Comparison of ENCODE assay signal across 1 cellular context in the genomic region with DNA sequence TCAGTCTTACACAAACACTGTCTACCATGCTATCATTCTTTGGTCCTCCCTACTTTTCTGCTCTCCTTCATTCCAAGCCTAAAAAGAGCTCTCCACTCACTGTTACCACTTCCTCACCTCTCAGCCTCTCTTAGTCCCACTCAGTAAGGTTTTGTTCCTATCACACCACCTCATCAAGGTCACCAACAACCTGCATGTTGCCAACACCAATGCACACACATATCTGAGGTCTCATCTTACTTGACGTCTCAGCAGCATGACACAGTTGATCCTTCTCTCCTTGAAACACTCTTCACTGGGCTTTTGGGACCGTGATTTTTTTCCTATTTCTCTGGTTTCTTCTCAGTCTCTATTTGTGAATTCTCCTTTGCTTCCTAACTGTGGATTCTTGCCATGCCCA.
TF ChIP-seq lines count a peak whose summit lies in the region.

No MANE protein-coding gene starts in this region.

TF ChIP-seq in IMR-90, 13 proteins besides CTCF, POLR2A, EP300 and RAD21:
- no peak for TF ChIP-seq FOS (IDR thresholded peaks at IDR 0.05; ENCODE audit: low read depth, low read length)
